ENCODE assay signal across 8 cellular contexts in the genomic region with DNA sequence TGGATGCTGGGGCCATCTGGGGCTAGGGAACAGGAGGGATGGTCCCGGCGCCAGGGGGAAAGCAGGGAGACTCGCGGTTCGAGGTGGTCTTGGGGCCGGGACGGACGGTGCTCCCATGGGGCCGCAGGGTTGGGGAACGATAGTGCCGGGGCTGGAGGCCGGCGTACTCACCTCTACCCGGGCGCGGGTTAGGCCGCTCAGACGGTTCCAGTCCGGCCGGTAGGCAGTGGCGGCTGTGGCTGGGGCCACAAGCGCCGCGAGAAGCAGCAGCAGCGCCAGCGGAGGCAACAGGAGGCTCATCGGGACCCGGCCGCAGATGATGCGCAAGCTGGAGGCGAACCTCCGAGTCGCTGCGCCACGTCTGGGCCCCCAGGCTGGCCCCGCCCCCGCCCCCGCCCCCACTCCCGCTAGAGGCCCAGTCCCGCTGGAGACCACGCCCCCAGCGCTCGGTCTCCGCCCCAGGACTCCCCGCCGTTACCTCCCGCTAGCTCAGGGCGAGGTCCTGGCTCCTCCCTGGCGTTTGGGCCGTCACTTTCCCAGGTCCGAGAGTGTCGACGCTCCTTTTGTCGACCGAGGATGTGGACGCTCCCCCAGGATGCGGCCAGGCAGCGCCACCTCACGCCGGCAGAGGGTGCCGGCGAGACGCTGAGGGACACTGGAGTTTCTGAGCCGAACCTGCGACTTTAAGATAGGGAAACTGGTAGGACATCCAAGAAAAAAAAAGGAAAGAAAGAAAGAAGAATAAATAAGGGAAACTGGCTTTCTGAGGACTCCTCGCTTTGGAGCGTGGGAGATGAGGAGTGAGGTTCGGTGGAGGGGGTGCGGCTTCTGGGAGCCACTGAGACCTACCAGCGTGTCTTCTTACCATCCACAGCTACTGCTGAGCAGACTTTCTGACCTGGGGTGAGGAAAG. TPM values are rescaled to one million over a fixed set of nuclear protein-coding genes. Genes with fewer than 3 reads are reported as not detected.
A peak's percentile ranks its signal among the peaks of the same experiment; 100 is the strongest.
DNase-seq lines count a peak whose midpoint lies in the region; ATAC-seq, FAIRE-seq and TF ChIP-seq lines count a peak whose summit lies in the region.

A gene with protein sequence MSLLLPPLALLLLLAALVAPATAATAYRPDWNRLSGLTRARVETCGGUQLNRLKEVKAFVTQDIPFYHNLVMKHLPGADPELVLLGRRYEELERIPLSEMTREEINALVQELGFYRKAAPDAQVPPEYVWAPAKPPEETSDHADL (minus strand): TSS at position 363 of the 913 bp plus-strand sequence. CDS start 63 bp downstream, at position 300.

- peak within 1 kb of the TSS; percentile 91 for H3K9ac ChIP-seq in IMR-90 (ENCODE audit: low read depth, low read length)

- H3K9me3 Mint-ChIP-seq in nephron progenitor cell = no peaks in the 10 kb centered on the region
- H3K9me3 Mint-ChIP-seq in stimulated activated naive CD8-positive, alpha-beta T cell treated with anti-CD3 and anti-CD28 coated beads, Interleukin-15, Interleukin-2, amounts not matched to agents 100 ng/mL and 50 ng/mL, for 24 hours = no peaks in the 10 kb centered on the region

- peak within 1 kb of the TSS; percentile 85 for H2BK120ac ChIP-seq in IMR-90 (ENCODE audit: low read depth, low read length)

- H4K20me1 ChIP-seq in IMR-90 (ENCODE audit: insufficient read depth, low read length) = peaks cover 19% of the 10 kb centered on the region

- intact Hi-C loops in IMR-90 (cut with micrococcal nuclease) = loop anchor here (1.0 to 5.0 kb wide), 4 partner anchors 42 to 165 kb away; partner anchors contain the start of gene LIMK2

- peaks cover 15 to 47% of the 10 kb centered on the region in 2 experiments; a peak in 3 of 4 replicates for H3K79me1 ChIP-seq in IMR-90 (ENCODE audit: low read depth in 1 of 2, low read length in 2 of 2)

- H2BK20ac ChIP-seq in IMR-90 (ENCODE audit: low read depth, low read length) = no peak within 1 kb of the TSS

- no peaks in the 10 kb centered on the region for H3K9me3 ChIP-seq in IMR-90 (ENCODE audit: control insufficient read depth, insufficient read depth, low read length)

- peak within 1 kb of the TSS; percentile 83 for H3K4me3 Mint-ChIP-seq in nephron progenitor cell
- peak within 1 kb of the TSS; percentile 93 for H3K4me3 Mint-ChIP-seq in stimulated activated naive CD8-positive, alpha-beta T cell treated with anti-CD3 and anti-CD28 coated beads, Interleukin-15, Interleukin-2, amounts not matched to agents 100 ng/mL and 50 ng/mL, for 24 hours

- H2AFZ ChIP-seq in IMR-90 (replicated peaks; ENCODE audit: low read length, poor library complexity) = peak within 1 kb of the TSS; percentile 96

- ATAC-seq in GM21515 (IDR thresholded peaks at IDR 0.05; ENCODE audit: unreplicated experiment) (peak; percentile 78), IMR-90 (ENCODE audit: low read depth) (peak; percentile 88)

- TF ChIP-seq POLR2A in IMR-90 (IDR thresholded peaks at IDR 0.05; ENCODE audit: low read depth, low read length) = peak; percentile 95

- no TSS peak for BruUV-seq in IMR-90 (replicated peaks; lab: Mats Ljungman, UMichigan)

- peaks cover 34% of the 10 kb centered on the region for H3K4me1 ChIP-seq in IMR-90 (ENCODE audit: control insufficient read depth, insufficient read depth, low read length)

- DNase-seq in D721Med (ENCODE audit: insufficient read length, low spot score) = peak; percentile 68
- DNase-seq in IMR-90 = peak; percentile 98
- DNase-seq in RWPE1 (ENCODE audit: low spot score) = peak; percentile 89
- peak; percentile 95 for DNase-seq in activated effector memory CD4-positive, alpha-beta T cell treated with anti-CD3 and anti-CD28 coated beads, Interleukin-2, amount 50 U/mL, for 16 hours
- DNase-seq in fibroblast of the aortic adventitia (ENCODE audit: low read depth) = peak; percentile 98
- peak; percentile 93 for DNase-seq in nephron progenitor cell

- no peaks in the 10 kb centered on the region for H3K27me3 ChIP-seq in IMR-90 (ENCODE audit: control insufficient read depth, insufficient read depth, low read length)

- H3K36me3 Mint-ChIP-seq in nephron progenitor cell (ENCODE audit: low read depth) = no peaks in the 10 kb centered on the region
- no peaks in the 10 kb centered on the region for H3K36me3 Mint-ChIP-seq in stimulated activated naive CD8-positive, alpha-beta T cell treated with anti-CD3 and anti-CD28 coated beads, Interleukin-15, Interleukin-2, amounts not matched to agents 100 ng/mL and 50 ng/mL, for 24 hours (ENCODE audit: low read depth)

- FAIRE-seq in D721Med (lab: Jason Lieb, UNC) = no peak

- H3K23ac ChIP-seq in IMR-90 (ENCODE audit: low read depth, low read length) = peak within 1 kb of the TSS; percentile 94

- H3K27ac ChIP-seq in IMR-90 (ENCODE audit: insufficient read depth, low read length) (peak within 1 kb of the TSS; percentile 94), RWPE1 (peak within 1 kb of the TSS; percentile 67)

- H3K4me1 Mint-ChIP-seq in nephron progenitor cell = peaks cover 22% of the 10 kb centered on the region
- H3K4me1 Mint-ChIP-seq in stimulated activated naive CD8-positive, alpha-beta T cell treated with anti-CD3 and anti-CD28 coated beads, Interleukin-15, Interleukin-2, amounts not matched to agents 100 ng/mL and 50 ng/mL, for 24 hours (ENCODE audit: low read depth) = peaks cover 17% of the 10 kb centered on the region

- 1% methylated on average over 32 of the region's 70 CpGs; no CpG with 5 or more reads in 1 of the 2 experiments for WGBS in IMR-90 (ENCODE audit: extremely low coverage in 2 of 2, insufficient read length in 1 of 2), 2 experiments

- dilution Hi-C loops in IMR-90 (cut with HindIII; ENCODE audit: low sequenced_read_pairs, unreplicated experiment) = no loop called here

- peak within 1 kb of the TSS; percentile 3 for H3K27ac Mint-ChIP-seq in nephron progenitor cell
- H3K27ac Mint-ChIP-seq in stimulated activated naive CD8-positive, alpha-beta T cell treated with anti-CD3 and anti-CD28 coated beads, Interleukin-15, Interleukin-2, amounts not matched to agents 100 ng/mL and 50 ng/mL, for 24 hours = peak within 1 kb of the TSS; percentile 82

- peak within 1 kb of the TSS; percentile 98 for H3K14ac ChIP-seq in IMR-90 (replicated peaks; ENCODE audit: low read depth, low read length)

- POLR2A ChIA-PET in IMR-90 (lab: Charles Lee; ENCODE audit: unreplicated experiment) (interaction anchor here (0.6 kb wide), 4 partner anchors 37 to 133 kb away, joined by 3 to 10 read pairs (median 4); no protein-coding TSS in a partner anchor), RWPE1 (lab: Yijun Ruan, JAX; ENCODE audit: low non-redundant PET) (no interaction called here)

- H3K4me3 ChIP-seq in IMR-90 (ENCODE audit: insufficient read depth, low read depth, low read length) (peak within 1 kb of the TSS; percentile 90), fibroblast of the aortic adventitia (ENCODE audit: low read depth, low read length) (peak within 1 kb of the TSS; percentile 91)

- peak within 1 kb of the TSS; percentile 85 for H2AK5ac ChIP-seq in IMR-90 (ENCODE audit: low read depth, low read length)

- peak within 1 kb of the TSS; percentile 84; the same call in 1 of the 3 replicates for H2BK15ac ChIP-seq in IMR-90 (ENCODE audit: low read depth, low read length)

- H2BK5ac ChIP-seq in IMR-90 (ENCODE audit: low read depth, low read length, poor library complexity, severe bottlenecking) = peak within 1 kb of the TSS; percentile 87

- peak within 1 kb of the TSS; percentile 96 for H3K4me2 ChIP-seq in IMR-90 (ENCODE audit: low read depth, low read length)

- peak within 1 kb of the TSS; percentile 81 for H3K18ac ChIP-seq in IMR-90 (ENCODE audit: low read depth, low read length)

- H3K27me3 Mint-ChIP-seq in nephron progenitor cell (ENCODE audit: low read depth, poor library complexity) = peaks cover 36% of the 10 kb centered on the region
- H3K27me3 Mint-ChIP-seq in stimulated activated naive CD8-positive, alpha-beta T cell treated with anti-CD3 and anti-CD28 coated beads, Interleukin-15, Interleukin-2, amounts not matched to agents 100 ng/mL and 50 ng/mL, for 24 hours = no peaks in the 10 kb centered on the region

- peak within 1 kb of the TSS; percentile 100 for H2AK9ac ChIP-seq in IMR-90 (replicated peaks; ENCODE audit: low read depth, low read length, poor library complexity)

- TF ChIP-seq RAD21 in IMR-90 (IDR thresholded peaks at IDR 0.05; ENCODE audit: low read length) = peak; percentile 95

- H4K8ac ChIP-seq in IMR-90 (ENCODE audit: low read depth in 2 of 2, low read length in 2 of 2) = peak within 1 kb of the TSS; percentile 64 to 93

- H4K5ac ChIP-seq in IMR-90 (ENCODE audit: low read depth, low read length) = peak within 1 kb of the TSS; percentile 55

- H3K56ac ChIP-seq in IMR-90 (ENCODE audit: extremely low read depth, insufficient read depth, low read length) = peak within 1 kb of the TSS; percentile 58

- in situ Hi-C loops in IMR-90 (cut with MboI; ENCODE audit: low sequenced_read_pairs) = no loop called here

- CTCF ChIA-PET in IMR-90 (lab: Yijun Ruan, JAX) = interaction anchor here (0.5 to 2.0 kb wide), 29 partner anchors 10 to 413 kb away, joined by 3 to 12 read pairs (median 4); partner anchors contain the start of gene OSBP2
- CTCF ChIA-PET in RWPE1 (lab: Yijun Ruan, JAX) = interaction anchor here (0.6 to 1.0 kb wide), 7 partner anchors 20 to 144 kb away, joined by 3 to 4 read pairs (median 3); partner anchors contain the start of gene LIMK2

- H3K4ac ChIP-seq in IMR-90 (ENCODE audit: low read depth, low read length) = peak within 1 kb of the TSS; percentile 92

- H4K91ac ChIP-seq in IMR-90 (ENCODE audit: insufficient read depth, low read depth, low read length) = peak within 1 kb of the TSS; percentile 89

- TF ChIP-seq CTCF in D721Med (IDR thresholded peaks at IDR 0.05; ENCODE audit: insufficient read depth, missing control alignments) (peak; percentile 78), IMR-90 (conservative IDR thresholded peaks at IDR 0.05; ENCODE audit: low read depth, low read length) (peak; percentile 99), RWPE1 (conservative IDR thresholded peaks at IDR 0.05; ENCODE audit: low read depth) (peak; percentile 98), fibroblast of the aortic adventitia (IDR thresholded peaks at IDR 0.05; ENCODE audit: insufficient read depth, low read length) (peak; percentile 98), nephron progenitor cell (IDR thresholded peaks at IDR 0.05) (peak; percentile 78)

- H3K9me1 ChIP-seq in IMR-90 (ENCODE audit: insufficient read depth, low read length) = peaks cover 12% of the 10 kb centered on the region

- H3K36me3 ChIP-seq in IMR-90 (ENCODE audit: control insufficient read depth, insufficient read depth, low read length) = peaks cover 28% of the 10 kb centered on the region

TF ChIP-seq in IMR-90, 13 proteins besides CTCF, POLR2A, EP300 and RAD21 (continues in another document):
- no peak for TF ChIP-seq CEBPB (IDR thresholded peaks at IDR 0.05; ENCODE audit: low read depth, low read length)

RNA-seq across cellular contexts. Expression of the gene that starts here (rescaled TPM):
- total RNA-seq in IMR-90 (2012; rRNA removed) (36.1 and 46.2 TPM in 2 replicates), fibroblast of the aortic adventitia (ENCODE audit: low replicate concordance) (82.0 and 97.9 TPM in 2 replicates)
- polyA plus RNA-seq in IMR-90 (2012; rRNA removed) = 270 and 369 TPM in 2 replicates
- 662 and 853 TPM in 2 replicates for polyA plus RNA-seq in IMR-90 (2012; cell fraction: cytosol; rRNA removed)
- 256 and 316 TPM in 2 replicates for polyA plus RNA-seq in IMR-90 (2012; cell fraction: nucleus; rRNA removed; ENCODE audit: low replicate concordance)

Comparison
In these comparisons a context has a peak if more than half of its experiments do, and no peak if none do; other contexts are left out.
1. Peak in every context shown above with its lines: DNase-seq, ATAC-seq, H3K4me3 ChIP-seq and H3K27ac ChIP-seq.